16 cellular contexts compared by ENCODE assay signal in genomic region chr14:95433094-95433478, GRCh38.
"Had no signal": no experiment of that assay in that cellular context is flagged by ENCODE, and none has a peak within 500 bp of the region (broad histone marks: within the 10 kb centered on the region; RNA-seq: fewer than 3 reads in every experiment).

No MANE protein-coding gene starts in this region.

- H3K27ac Mint-ChIP-seq: activated CD4-positive, alpha-beta T cell treated with anti-CD3 and anti-CD28 coated beads, Interleukin-2, amount 10 ng/mL, durations not matched to agents 7 days and 5 days; endodermal cell; memory B cell; nephron; stimulated activated naive CD8-positive, alpha-beta T cell treated with anti-CD3 and anti-CD28 coated beads, Interleukin-15, amount 100 ng/mL, for 72 hours had no signal

- H3K27me3 Mint-ChIP-seq: activated CD4-positive, alpha-beta T cell treated with anti-CD3 and anti-CD28 coated beads, Interleukin-2, amount 10 ng/mL, durations not matched to agents 7 days and 5 days; central memory CD8-positive, alpha-beta T cell; memory B cell; stimulated activated naive CD8-positive, alpha-beta T cell treated with anti-CD3 and anti-CD28 coated beads, Interleukin-15, amount 100 ng/mL, for 72 hours had no signal

- H3K27me3 ChIP-seq: heart left ventricle, testis had no signal

- H3K9me3 ChIP-seq: esophagus muscularis mucosa, testis had no signal

- H3K9me3 Mint-ChIP-seq: activated CD4-positive, alpha-beta T cell treated with anti-CD3 and anti-CD28 coated beads, Interleukin-2, amount 10 ng/mL, durations not matched to agents 7 days and 5 days; central memory CD8-positive, alpha-beta T cell; stimulated activated naive CD8-positive, alpha-beta T cell treated with anti-CD3 and anti-CD28 coated beads, Interleukin-15, amount 100 ng/mL, for 72 hours had no signal

- ATAC-seq: stimulated activated naive CD8-positive, alpha-beta T cell treated with anti-CD3 and anti-CD28 coated beads, Interleukin-15, amount 100 ng/mL, for 72 hours had no signal

- DNase-seq: activated CD4-positive, alpha-beta T cell treated with anti-CD3 and anti-CD28 coated beads, Interleukin-2, amount 10 ng/mL, durations not matched to agents 7 days and 5 days; activated CD4-positive, CD25-positive, alpha-beta regulatory T cell; activated CD8-positive, alpha-beta memory T cell treated with anti-CD3 and anti-CD28 coated beads for 24 hours; activated naive CD4-positive, alpha-beta T cell treated with Interleukin-2 at 50 U/mL for 16 hours; dermis blood vessel endothelial cell; endodermal cell; heart left ventricle; stimulated activated CD4-positive, alpha-beta T cell treated with anti-CD3 and anti-CD28 coated beads, Interleukin-4, amount 100 ng/mL, for 1 hour; stimulated activated CD8-positive, alpha-beta memory T cell treated with anti-CD3 and anti-CD28 coated beads, Interleukin-4, amount 100 ng/mL, for 48 hours; stimulated activated naive CD8-positive, alpha-beta T cell treated with anti-CD3 and anti-CD28 coated beads, Interleukin-15, amount 100 ng/mL, for 72 hours; T-helper 2 cell; testis had no signal

- H3K4me3 Mint-ChIP-seq: activated CD4-positive, alpha-beta T cell treated with anti-CD3 and anti-CD28 coated beads, Interleukin-2, amount 10 ng/mL, durations not matched to agents 7 days and 5 days; central memory CD8-positive, alpha-beta T cell; endodermal cell; memory B cell; nephron; stimulated activated naive CD8-positive, alpha-beta T cell treated with anti-CD3 and anti-CD28 coated beads, Interleukin-15, amount 100 ng/mL, for 72 hours had no signal

- H3K27ac ChIP-seq: esophagus muscularis mucosa, heart left ventricle, testis had no signal

- H3K4me3 ChIP-seq: esophagus muscularis mucosa, heart left ventricle, testis had no signal

- H3K4me1 Mint-ChIP-seq: activated CD4-positive, alpha-beta T cell treated with anti-CD3 and anti-CD28 coated beads, Interleukin-2, amount 10 ng/mL, durations not matched to agents 7 days and 5 days; central memory CD8-positive, alpha-beta T cell; endodermal cell; stimulated activated naive CD8-positive, alpha-beta T cell treated with anti-CD3 and anti-CD28 coated beads, Interleukin-15, amount 100 ng/mL, for 72 hours had no signal
